29 cellular contexts compared by ENCODE assay signal in genomic region chr1:12123172-12123571, GRCh38.
"Had no signal": no experiment of that assay in that cellular context is flagged by ENCODE, and none has a peak within 500 bp of the region (broad histone marks: within the 10 kb centered on the region; RNA-seq: fewer than 3 reads in every experiment).

No MANE protein-coding gene starts in this region.

- DNase-seq: activated CD4-positive, alpha-beta memory T cell treated with anti-CD3 and anti-CD28 coated beads for 36 hours; activated CD4-positive, alpha-beta T cell treated with anti-CD3 and anti-CD28 coated beads for 36 hours; activated CD4-positive, alpha-beta T cell treated with anti-CD3 and anti-CD28 coated beads, Interleukin-2, amount 10 ng/mL, durations not matched to agents 24 days and 14 days; activated CD4-positive, CD25-positive, alpha-beta regulatory T cell; activated CD4-positive, CD25-positive, alpha-beta regulatory T cell treated with anti-CD3 and anti-CD28 coated beads, Interleukin-2, amount 50 U/mL, for 72 hours; activated CD8-positive, alpha-beta memory T cell treated with anti-CD3 and anti-CD28 coated beads, Interleukin-2, amount 50 U/mL, for 48 hours; activated CD8-positive, alpha-beta T cell treated with anti-CD3 and anti-CD28 coated beads, Interleukin-2, amount 10 ng/mL, durations not matched to agents 7 days and 5 days; activated gamma-delta T cell; activated naive CD4-positive, alpha-beta T cell; activated naive CD4-positive, alpha-beta T cell treated with anti-CD3 and anti-CD28 coated beads, Interleukin-2, amount 50 U/mL, for 16 hours; activated T-cell treated with anti-CD3 and anti-CD28 coated beads for 4 hours; activated T-cell treated with anti-CD3 and anti-CD28 coated beads, Interleukin-2, amount 50 U/mL, for 4 hours; amniotic stem cell; anterior cingulate cortex; brain microvascular endothelial cell; dermis blood vessel endothelial cell; effector CD4-positive, alpha-beta T cell; effector memory CD8-positive, alpha-beta T cell; erythroblast; foreskin keratinocyte; gastrocnemius medialis; glutamatergic neuron; T-helper 2 cell had no signal

- H3K27me3 ChIP-seq: gastrocnemius medialis had no signal

- H3K9me3 Mint-ChIP-seq: activated CD4-positive, alpha-beta memory T cell treated with anti-CD3 and anti-CD28 coated beads for 36 hours; activated CD4-positive, alpha-beta T cell treated with anti-CD3 and anti-CD28 coated beads, Interleukin-2, amount 10 ng/mL, durations not matched to agents 24 days and 14 days; activated T-helper 1 cell treated with anti-CD3 and anti-CD28 coated beads, Interleukin-12 subunit alpha, Interleukin-12 subunit beta, Interleukin-2, Interleukin-4 antibody, amounts not matched to agents 30 ng/mL and 10 ng/mL and 1 ng/mL, durations not matched to agents 14 hours and 24 hours and 36 hours; activated T-helper 2 cell treated with anti-CD3 and anti-CD28 coated beads, Interferon-gamma antibody, Interleukin-2, Interleukin-4, amounts not matched to agents 10 μg/mL and 5 μg/mL and 100 μg/mL, durations not matched to agents 14 hours and 24 hours and 36 hours; central memory CD8-positive, alpha-beta T cell; effector memory CD8-positive, alpha-beta T cell had no signal

- H3K4me3 ChIP-seq: coronary artery, esophagus muscularis mucosa, gastrocnemius medialis had no signal

- H3K4me3 Mint-ChIP-seq: activated CD4-positive, alpha-beta memory T cell treated with anti-CD3 and anti-CD28 coated beads for 36 hours; activated CD4-positive, alpha-beta T cell treated with anti-CD3 and anti-CD28 coated beads for 36 hours; activated CD4-positive, alpha-beta T cell treated with anti-CD3 and anti-CD28 coated beads, Interleukin-2, amount 10 ng/mL, durations not matched to agents 24 days and 14 days; activated CD8-positive, alpha-beta T cell treated with anti-CD3 and anti-CD28 coated beads, Interleukin-2, amount 10 ng/mL, durations not matched to agents 7 days and 5 days; activated naive CD8-positive, alpha-beta T cell; activated T-cell treated with anti-CD3 and anti-CD28 coated beads, Interleukin-2, amount 50 U/mL, for 4 hours; activated T-helper 1 cell treated with anti-CD3 and anti-CD28 coated beads, Interleukin-12 subunit alpha, Interleukin-12 subunit beta, Interleukin-2, Interleukin-4 antibody, amounts not matched to agents 30 ng/mL and 10 ng/mL and 1 ng/mL, durations not matched to agents 14 hours and 24 hours and 36 hours; central memory CD8-positive, alpha-beta T cell; effector memory CD8-positive, alpha-beta T cell had no signal

- ATAC-seq: activated CD4-positive, alpha-beta T cell treated with anti-CD3 and anti-CD28 coated beads for 36 hours; activated CD8-positive, alpha-beta T cell treated with anti-CD3 and anti-CD28 coated beads, Interleukin-2, amount 10 ng/mL, durations not matched to agents 7 days and 5 days; activated T-cell treated with anti-CD3 and anti-CD28 coated beads, Interleukin-2, amount 50 U/mL, for 4 hours; effector memory CD8-positive, alpha-beta T cell; foreskin keratinocyte; gastrocnemius medialis had no signal

- H3K27me3 Mint-ChIP-seq: activated CD4-positive, alpha-beta memory T cell treated with anti-CD3 and anti-CD28 coated beads for 36 hours; activated CD4-positive, alpha-beta T cell treated with anti-CD3 and anti-CD28 coated beads for 36 hours; activated CD4-positive, alpha-beta T cell treated with anti-CD3 and anti-CD28 coated beads, Interleukin-2, amount 10 ng/mL, durations not matched to agents 24 days and 14 days; central memory CD8-positive, alpha-beta T cell; effector memory CD8-positive, alpha-beta T cell had no signal

- H3K36me3 ChIP-seq: brain microvascular endothelial cell, esophagus muscularis mucosa, gastrocnemius medialis had no signal

- H3K27ac Mint-ChIP-seq: activated CD4-positive, alpha-beta memory T cell treated with anti-CD3 and anti-CD28 coated beads for 36 hours; activated CD4-positive, alpha-beta T cell treated with anti-CD3 and anti-CD28 coated beads for 36 hours; activated CD8-positive, alpha-beta T cell treated with anti-CD3 and anti-CD28 coated beads, Interleukin-2, amount 10 ng/mL, durations not matched to agents 7 days and 5 days; activated naive CD8-positive, alpha-beta T cell; activated T-helper 1 cell treated with anti-CD3 and anti-CD28 coated beads, Interleukin-12 subunit alpha, Interleukin-12 subunit beta, Interleukin-2, Interleukin-4 antibody, amounts not matched to agents 30 ng/mL and 10 ng/mL and 1 ng/mL, durations not matched to agents 14 hours and 24 hours and 36 hours; activated T-helper 2 cell treated with anti-CD3 and anti-CD28 coated beads, Interferon-gamma antibody, Interleukin-2, Interleukin-4, amounts not matched to agents 10 μg/mL and 5 μg/mL and 100 μg/mL, durations not matched to agents 14 hours and 24 hours and 36 hours; effector memory CD8-positive, alpha-beta T cell had no signal
